In genomic region chr6:14832427-14832826, GRCh38 we compare ENCODE assay signal across 23 cellular contexts.
A peak's percentile ranks its signal among the peaks of the same experiment; 100 is the strongest.
DNase-seq lines count a peak whose midpoint lies in the region; ATAC-seq and TF ChIP-seq lines count a peak whose summit lies in the region.
"Had no signal": no experiment of that assay in that cellular context is flagged by ENCODE, and none has a peak within 500 bp of the region (broad histone marks: within the 10 kb centered on the region; RNA-seq: fewer than 3 reads in every experiment).

No MANE protein-coding gene starts in this region.

- H3K36me3 Mint-ChIP-seq in WTC11 (no peaks in the 10 kb centered on the region; the same call in 1 of the 2 replicates), nephron (ENCODE audit: low read depth) (no peaks in the 10 kb centered on the region), chondrocyte (ENCODE audit: low read depth) (peaks cover 3% of the 10 kb centered on the region)
- H3K36me3 Mint-ChIP-seq: CD4-positive, CD25-positive, alpha-beta regulatory T cell; CD8-positive, alpha-beta memory T cell had no signal

- peak overlapping the region; percentile 30 for H2AFZ ChIP-seq in neuron (ENCODE audit: low read depth, low read length)

- H3K36me3 ChIP-seq in neuron (ENCODE audit: insufficient read depth, low read length): no peaks in the 10 kb centered on the region
- no peaks in the 10 kb centered on the region for H3K36me3 ChIP-seq in breast epithelium
- H3K36me3 ChIP-seq: BLaER1 treated with 17β-estradiol and CSF1 and Interleukin-3, amounts not matched to agents 10 nM and 100 nM had no signal

- CTCF ChIA-PET in WTC11 (lab: Charles Lee): interaction anchor here (1.5 kb wide), 1 partner anchor 121 kb away, joined by 4 read pairs; no protein-coding TSS in a partner anchor

- TF ChIP-seq CTCF in WTC11 (IDR thresholded peaks at IDR 0.05) (no peak), nephron (IDR thresholded peaks at IDR 0.05; ENCODE audit: unreplicated experiment in 3 of 3) (no peak), breast epithelium (IDR thresholded peaks at IDR 0.05) (no peak), chondrocyte (IDR thresholded peaks at IDR 0.05) (no peak), dorsolateral prefrontal cortex (IDR thresholded peaks at IDR 0.05 in 54 of 56, conservative IDR thresholded peaks at IDR 0.05 in 2 of 56; ENCODE audit: low read depth in 1 of 56, partially characterized antibody in 56 of 56) (no peak)

- H3K4me1 ChIP-seq in neuron (ENCODE audit: insufficient read depth, low read length) (peaks cover 24% of the 10 kb centered on the region), breast epithelium (no peaks in the 10 kb centered on the region)

- H3K27me3 ChIP-seq in neuron (ENCODE audit: insufficient read depth, low read length): no peaks in the 10 kb centered on the region
- H3K27me3 ChIP-seq in breast epithelium: no peaks in the 10 kb centered on the region
- peaks cover 0 to 4% (median 0%) of the 10 kb centered on the region in 45 donors for H3K27me3 ChIP-seq in dorsolateral prefrontal cortex
- H3K27me3 ChIP-seq: BLaER1 treated with 17β-estradiol and CSF1 and Interleukin-3, amounts not matched to agents 10 nM and 100 nM had no signal

- POLR2A ChIA-PET in WTC11 (lab: Charles Lee): interaction anchor here (0.5 to 0.7 kb wide), 2 partner anchors 38 to 166 kb away, joined by 3 to 6 read pairs; no protein-coding TSS in a partner anchor

- peaks cover 45% of the 10 kb centered on the region for H3K4me1 Mint-ChIP-seq in WTC11
- H3K4me1 Mint-ChIP-seq in nephron: peaks cover 64% of the 10 kb centered on the region
- peaks cover 5% of the 10 kb centered on the region for H3K4me1 Mint-ChIP-seq in chondrocyte (ENCODE audit: low read depth)
- H3K4me1 Mint-ChIP-seq: B cell; CD4-positive, CD25-positive, alpha-beta regulatory T cell; CD8-positive, alpha-beta memory T cell had no signal

- intact Hi-C loops in breast epithelium (cut with DNase I; ENCODE audit: low total_unique reads) (no loop called here), dorsolateral prefrontal cortex (cut with DNase I) (no loop called here)

- H3K4me3 ChIP-seq in neuron (ENCODE audit: low read length) (no peak overlapping the region), breast epithelium (no peak overlapping the region), dorsolateral prefrontal cortex (no peak overlapping the region)
- H3K4me3 ChIP-seq: BLaER1 treated with 17β-estradiol and CSF1 and Interleukin-3, amounts not matched to agents 10 nM and 100 nM; GM12878 had no signal

- no peak for TF ChIP-seq POLR2A in breast epithelium (IDR thresholded peaks at IDR 0.05)

- H3K9me3 ChIP-seq in neuron (ENCODE audit: low read length) (no peaks in the 10 kb centered on the region), breast epithelium (no peaks in the 10 kb centered on the region)

- H3K9me3 Mint-ChIP-seq in WTC11: peaks cover 5% of the 10 kb centered on the region; the same call in 1 of the 2 replicates
- peaks cover 4% of the 10 kb centered on the region for H3K9me3 Mint-ChIP-seq in nephron
- H3K9me3 Mint-ChIP-seq in chondrocyte (ENCODE audit: low read depth): no peaks in the 10 kb centered on the region
- H3K9me3 Mint-ChIP-seq: CD4-positive, CD25-positive, alpha-beta regulatory T cell; CD8-positive, alpha-beta memory T cell; HFFc6; IgD-negative memory B cell had no signal

- ATAC-seq in WTC11 (peak; percentile 57), HG02678 (IDR thresholded peaks at IDR 0.05; ENCODE audit: unreplicated experiment) (no peak)
- ATAC-seq: GM12878, HCT116, HepG2 had no signal

- H3K4me3 Mint-ChIP-seq in WTC11: peak overlapping the region; percentile 16
- H3K4me3 Mint-ChIP-seq in nephron: no peak overlapping the region
- no peak overlapping the region for H3K4me3 Mint-ChIP-seq in chondrocyte (ENCODE audit: unreplicated experiment)
- H3K4me3 Mint-ChIP-seq: B cell; CD4-positive, CD25-positive, alpha-beta regulatory T cell; CD8-positive, alpha-beta memory T cell; HFFc6; IgD-negative memory B cell had no signal

- no peak overlapping the region for H3K27ac ChIP-seq in breast epithelium
- H3K27ac ChIP-seq in dorsolateral prefrontal cortex: peak overlapping the region in 2 of 59 donors; percentile 38 to 51
- H3K27ac ChIP-seq: BLaER1 treated with 17β-estradiol and CSF1 and Interleukin-3, amounts not matched to agents 10 nM and 100 nM had no signal

- peak overlapping the region; percentile 57 for H3K27ac Mint-ChIP-seq in WTC11
- peak overlapping the region; percentile 21 to 73 (median 55) for H3K27ac Mint-ChIP-seq in nephron
- no peak overlapping the region for H3K27ac Mint-ChIP-seq in chondrocyte (ENCODE audit: unreplicated experiment)
- H3K27ac Mint-ChIP-seq: B cell; CD4-positive, CD25-positive, alpha-beta regulatory T cell; CD8-positive, alpha-beta memory T cell; HFFc6 had no signal

- DNase-seq in NCI-H2227 (lab: John Stamatoyannopoulos, UW; ENCODE audit: unreplicated experiment): peak; percentile 31
- DNase-seq in WTC11 (ENCODE audit: low spot score): no peak
- no peak for DNase-seq in breast epithelium (ENCODE audit: low spot score in 2 of 2)
- DNase-seq in chondrocyte (ENCODE audit: low spot score): no peak
- DNase-seq in dorsolateral prefrontal cortex: no peak
- DNase-seq: CD4-positive, CD25-positive, alpha-beta regulatory T cell; CD8-positive, alpha-beta memory T cell; DMS 273 treated with DMSO at 0.1 percent for 48 hours; DMS53; DND-41; EL; GOT3; H7; HFFc6 had no signal

- H3K27me3 Mint-ChIP-seq in WTC11 (ENCODE audit: low read depth) (peaks cover 3% of the 10 kb centered on the region; the same call in 1 of the 2 replicates), nephron (ENCODE audit: low read depth) (peaks cover 17% of the 10 kb centered on the region), chondrocyte (ENCODE audit: low read depth) (peaks cover 7% of the 10 kb centered on the region)
- H3K27me3 Mint-ChIP-seq: B cell had no signal

TF ChIP-seq in WTC11, 78 proteins besides CTCF, POLR2A, EP300 and RAD21:
- TF ChIP-seq MYBL2 (CRISPR knock-in tag; IDR thresholded peaks at IDR 0.05): no peak
- TF ChIP-seq CBFB (CRISPR knock-in tag; IDR thresholded peaks at IDR 0.05; ENCODE audit: low read depth): no peak
- TF ChIP-seq ATF6 (CRISPR knock-in tag; IDR thresholded peaks at IDR 0.05): no peak
- TF ChIP-seq ZNF232 (CRISPR knock-in tag; IDR thresholded peaks at IDR 0.05): no peak
- TF ChIP-seq AFF4 (CRISPR knock-in tag; IDR thresholded peaks at IDR 0.05; ENCODE audit: borderline replicate concordance): no peak
- no peak for TF ChIP-seq ZBTB21 (CRISPR knock-in tag; IDR thresholded peaks at IDR 0.05; ENCODE audit: borderline replicate concordance)
